25 cellular contexts compared by ENCODE assay signal in the genomic region with DNA sequence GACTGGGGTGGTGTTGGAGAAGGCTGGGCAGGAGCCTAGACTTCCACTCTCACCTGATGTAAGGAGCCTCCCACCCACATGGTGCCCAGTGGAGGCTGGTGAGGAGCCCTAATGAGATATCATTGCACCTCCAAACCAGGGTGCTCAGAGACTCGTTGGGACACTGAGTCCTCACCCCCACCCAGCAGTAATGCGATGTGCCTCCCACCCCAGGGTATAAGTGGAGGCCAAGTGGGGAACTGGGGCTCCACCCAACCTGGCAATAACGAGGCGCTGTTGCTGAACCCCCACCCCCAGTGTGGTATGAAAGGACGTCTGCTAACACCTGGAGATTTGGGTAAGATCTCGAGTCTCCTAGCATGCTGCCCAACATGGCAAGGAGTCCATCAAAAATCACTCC.
DNase-seq lines count a peak whose midpoint lies in the region; ATAC-seq, FAIRE-seq and TF ChIP-seq lines count a peak whose summit lies in the region.
"Had no signal": no experiment of that assay in that cellular context is flagged by ENCODE, and none has a peak within 500 bp of the region (broad histone marks: within the 10 kb centered on the region; RNA-seq: fewer than 3 reads in every experiment).

No MANE protein-coding gene starts in this region.

- H3K36me3 ChIP-seq in H1 (ENCODE audit: control insufficient read depth in 2 of 4, insufficient read depth in 4 of 4, low read length in 3 of 4) (no peaks in the 10 kb centered on the region), neuronal stem cell (replicated peaks in 1 of 2; ENCODE audit: control insufficient read depth in 2 of 2, insufficient read depth in 2 of 2, low read length in 2 of 2) (no peaks in the 10 kb centered on the region)
- no peaks in the 10 kb centered on the region for H3K36me3 ChIP-seq in CD8-positive, alpha-beta T cell (ENCODE audit: insufficient read depth, low read length)
- H3K36me3 ChIP-seq: BE2C; BLaER1 treated with 17β-estradiol and CSF1 and Interleukin-3, amounts not matched to agents 10 nM and 100 nM had no signal

- TF ChIP-seq CTCF in H1 (IDR thresholded peaks at IDR 0.05; ENCODE audit: control extremely low read depth in 1 of 3, insufficient read depth in 1 of 3, low read depth in 1 of 3, low read length in 3 of 3): no peak
- TF ChIP-seq CTCF in D721Med (IDR thresholded peaks at IDR 0.05; ENCODE audit: insufficient read depth, missing control alignments): no peak
- TF ChIP-seq CTCF in CD8-positive, alpha-beta T cell (IDR thresholded peaks at IDR 0.05): no peak

- no peak overlapping the region for H3K9ac ChIP-seq in H1 (replicated peaks in 1 of 4; ENCODE audit: extremely low read depth in 1 of 4, low read depth in 3 of 4, low read length in 3 of 4)
- no peak overlapping the region for H3K9ac ChIP-seq in neuronal stem cell (ENCODE audit: low read depth, low read length, poor library complexity)
- H3K9ac ChIP-seq: BLaER1 treated with 17β-estradiol and CSF1 and Interleukin-3, amounts not matched to agents 10 nM and 100 nM; GM23248 had no signal

- no peaks in the 10 kb centered on the region for H3K23me2 ChIP-seq in H1 (ENCODE audit: low read depth, low read length)

- H3K23ac ChIP-seq in H1 (ENCODE audit: insufficient read length) (no peak overlapping the region), neuronal stem cell (ENCODE audit: low read depth, low read length, poor library complexity) (no peak overlapping the region)

- H3K9me3 ChIP-seq in H1 (ENCODE audit: insufficient read depth in 2 of 2, low read depth in 1 of 2, low read length in 1 of 2) (no peaks in the 10 kb centered on the region), neuronal stem cell (replicated peaks in 1 of 2; ENCODE audit: control insufficient read depth in 2 of 2, insufficient read depth in 1 of 2, low read depth in 1 of 2, low read length in 2 of 2) (no peaks in the 10 kb centered on the region)
- no peaks in the 10 kb centered on the region for H3K9me3 ChIP-seq in CD8-positive, alpha-beta T cell (ENCODE audit: low read length)
- H3K9me3 ChIP-seq: A549; BE2C; BLaER1 treated with 17β-estradiol and CSF1 and Interleukin-3, amounts not matched to agents 10 nM and 100 nM had no signal

- peak overlapping the region; percentile 77; the same call in 1 of the 2 replicates for H2AK5ac ChIP-seq in H1 (ENCODE audit: low read depth, low read length)
- peak overlapping the region; percentile 47 for H2AK5ac ChIP-seq in neuronal stem cell (ENCODE audit: low read depth, low read length)

- H2BK15ac ChIP-seq in H1 (ENCODE audit: low read length) (no peak overlapping the region), neuronal stem cell (ENCODE audit: low read length) (no peak overlapping the region)

- H3K4me3 ChIP-seq in H1 (ENCODE audit: extremely low read depth in 1 of 4, insufficient read depth in 2 of 4, low read depth in 3 of 4, low read length in 4 of 4): no peak overlapping the region
- no peak overlapping the region for H3K4me3 ChIP-seq in neuronal stem cell (ENCODE audit: low read length in 2 of 2)
- no peak overlapping the region for H3K4me3 ChIP-seq in CD8-positive, alpha-beta T cell (ENCODE audit: low read depth, low read length)
- H3K4me3 ChIP-seq: A549; BLaER1 treated with 17β-estradiol and CSF1 and Interleukin-3, amounts not matched to agents 10 nM and 100 nM; GM12878; GM23248 had no signal

- DNase-seq in HTR-8/SVneo (ENCODE audit: insufficient read length, low spot score) (no peak), H1 (ENCODE audit: low read depth in 1 of 2, low spot score in 2 of 2) (no peak), neuronal stem cell (ENCODE audit: low spot score) (no peak), D721Med (ENCODE audit: insufficient read length, low spot score) (no peak)
- DNase-seq in T-helper 2 cell treated with Interferon-gamma antibody and Interleukin-4, amounts not matched to agents 5 μg/mL and 100 μg/mL, for 36 hours (ENCODE audit: low spot score): no peak
- no peak for DNase-seq in CD8-positive, alpha-beta T cell
- DNase-seq: 8988T; ACHN; AML-193; BE2C; Calu3; CD4-positive, alpha-beta T cell; COR-L47; DMS153; DND-41; GM23248; H9; HFFc6 had no signal

- no peaks in the 10 kb centered on the region for H3K27me3 ChIP-seq in H1 (replicated peaks in 1 of 4; ENCODE audit: control insufficient read depth in 3 of 4, extremely low read depth in 1 of 4, insufficient read depth in 3 of 4, low read length in 3 of 4)
- H3K27me3 ChIP-seq in neuronal stem cell (ENCODE audit: control insufficient read depth in 3 of 3, insufficient read depth in 3 of 3, low read depth in 1 of 3, low read length in 3 of 3): peaks cover 0 to 21% (median 0%) of the 10 kb centered on the region in 3 experiments
- H3K27me3 ChIP-seq in CD8-positive, alpha-beta T cell (ENCODE audit: insufficient read depth, low read length): no peaks in the 10 kb centered on the region
- H3K27me3 ChIP-seq: BE2C; BLaER1 treated with 17β-estradiol and CSF1 and Interleukin-3, amounts not matched to agents 10 nM and 100 nM had no signal

- H3K4me1 Mint-ChIP-seq in T-helper 2 cell treated with Interferon-gamma antibody and Interleukin-4, amounts not matched to agents 5 μg/mL and 100 μg/mL, for 36 hours (ENCODE audit: low read depth): no peaks in the 10 kb centered on the region
- no peaks in the 10 kb centered on the region for H3K4me1 Mint-ChIP-seq in CD8-positive, alpha-beta T cell (ENCODE audit: low read depth)
- H3K4me1 Mint-ChIP-seq: CD14-positive monocyte had no signal

- H3K27ac ChIP-seq in H1 (ENCODE audit: low read depth, low read length) (no peak overlapping the region), neuronal stem cell (replicated peaks; ENCODE audit: low read length) (no peak overlapping the region)
- H3K27ac ChIP-seq in CD8-positive, alpha-beta T cell (ENCODE audit: low read depth, low read length): no peak overlapping the region
- H3K27ac ChIP-seq: A549; BLaER1 treated with 17β-estradiol and CSF1 and Interleukin-3, amounts not matched to agents 10 nM and 100 nM; GM23248 had no signal

- CTCF ChIA-PET in H1 (lab: Charles Lee; ENCODE audit: partially characterized antibody): no interaction called here
- CTCF ChIA-PET in CD8-positive, alpha-beta T cell (lab: Charles Lee): no interaction called here

- H3K9me3 Mint-ChIP-seq in T-helper 2 cell treated with Interferon-gamma antibody and Interleukin-4, amounts not matched to agents 5 μg/mL and 100 μg/mL, for 36 hours: no peaks in the 10 kb centered on the region
- no peaks in the 10 kb centered on the region for H3K9me3 Mint-ChIP-seq in CD8-positive, alpha-beta T cell
- H3K9me3 Mint-ChIP-seq: CD4-positive, alpha-beta T cell; HFFc6 had no signal

- H3K4me1 ChIP-seq in H1 (replicated peaks in 1 of 4; ENCODE audit: control insufficient read depth in 3 of 4, insufficient read depth in 4 of 4, low read length in 3 of 4): peaks cover 0 to 6% (median 2%) of the 10 kb centered on the region in 4 experiments; a peak in 3 of 7 replicates
- no peaks in the 10 kb centered on the region for H3K4me1 ChIP-seq in neuronal stem cell (ENCODE audit: control insufficient read depth in 2 of 2, insufficient read depth in 1 of 2, low read depth in 1 of 2, low read length in 2 of 2)
- H3K4me1 ChIP-seq in CD8-positive, alpha-beta T cell (ENCODE audit: insufficient read depth, low read length): no peaks in the 10 kb centered on the region
- H3K4me1 ChIP-seq: A549; BE2C; BLaER1 treated with 17β-estradiol and CSF1 and Interleukin-3, amounts not matched to agents 10 nM and 100 nM had no signal

- FAIRE-seq in HTR-8/SVneo (lab: Jason Lieb, UNC) (peak; percentile 13), H1 (lab: Jason Lieb, UNC) (no peak), D721Med (lab: Jason Lieb, UNC) (no peak)
- FAIRE-seq: A549, G401.6, GM12878, GM19239 had no signal

- H4K5ac ChIP-seq in H1 (ENCODE audit: insufficient read length, low read depth, low read length): no peak overlapping the region

- H2BK5ac ChIP-seq in H1 (ENCODE audit: low read depth, low read length): peak overlapping the region; percentile 15; the same call in 1 of the 2 replicates
- H2BK5ac ChIP-seq in neuronal stem cell (ENCODE audit: low read length): no peak overlapping the region

- H3K14ac ChIP-seq in H1 (ENCODE audit: insufficient read length) (no peak overlapping the region), neuronal stem cell (ENCODE audit: low read length) (no peak overlapping the region)

- H2BK12ac ChIP-seq in H1 (ENCODE audit: low read depth, low read length) (peak overlapping the region; percentile 72; the same call in 1 of the 2 replicates), neuronal stem cell (ENCODE audit: low read length) (no peak overlapping the region)

- H2AFZ ChIP-seq in H1 (ENCODE audit: low read length) (no peak overlapping the region), neuronal stem cell (ENCODE audit: low read length) (no peak overlapping the region)
- H2AFZ ChIP-seq: GM23248 had no signal

- no peak overlapping the region for H3K27ac Mint-ChIP-seq in T-helper 2 cell treated with Interferon-gamma antibody and Interleukin-4, amounts not matched to agents 5 μg/mL and 100 μg/mL, for 36 hours
- no peak overlapping the region for H3K27ac Mint-ChIP-seq in CD8-positive, alpha-beta T cell
- H3K27ac Mint-ChIP-seq: CD14-positive monocyte; CD4-positive, alpha-beta T cell; HFFc6 had no signal

- no peak overlapping the region for H3K4me2 ChIP-seq in H1 (ENCODE audit: insufficient read depth in 1 of 2, low read depth in 2 of 2, low read length in 2 of 2)
- no peak overlapping the region for H3K4me2 ChIP-seq in neuronal stem cell (ENCODE audit: insufficient read depth, low read length, poor library complexity, severe bottlenecking)
- H3K4me2 ChIP-seq: A549; BLaER1 treated with 17β-estradiol and CSF1 and Interleukin-3, amounts not matched to agents 10 nM and 100 nM had no signal

- ATAC-seq in CD8-positive, alpha-beta T cell: no peak
- ATAC-seq: A549, GM12878, HCT116 had no signal

- H3K27me3 Mint-ChIP-seq in T-helper 2 cell treated with Interferon-gamma antibody and Interleukin-4, amounts not matched to agents 5 μg/mL and 100 μg/mL, for 36 hours (ENCODE audit: low read depth): no peaks in the 10 kb centered on the region
- H3K27me3 Mint-ChIP-seq in CD8-positive, alpha-beta T cell (ENCODE audit: low read depth): peaks cover 6% of the 10 kb centered on the region

- H3K4ac ChIP-seq in H1 (replicated peaks; ENCODE audit: insufficient read length, low read depth, low read length) (peak overlapping the region; percentile 44), neuronal stem cell (ENCODE audit: low read length) (no peak overlapping the region)

- no peaks in the 10 kb centered on the region for H3K79me2 ChIP-seq in H1 (ENCODE audit: control insufficient read depth in 1 of 2, insufficient read depth in 2 of 2, low read length in 2 of 2)

- WGBS in H1 (ENCODE audit: extremely low coverage in 1 of 2, insufficient coverage in 1 of 2, insufficient read length in 1 of 2, insufficient replicate concordance in 2 of 2, low coverage in 1 of 2, low lambda C conversion rate in 2 of 2, missing lambda C conversion rate in 1 of 2), 2 experiments: 79% methylated on average over 6 of the region's 6 CpGs; no CpG with 5 or more reads in 1 of the 2 experiments
- whole genome bisulfite sequencing in neuronal stem cell (ENCODE audit: extremely low coverage in 2 of 2, insufficient read length in 2 of 2, insufficient replicate concordance in 1 of 2), 2 donors: no CpG with 5 or more reads among the region's 6 CpGs

- H3K18ac ChIP-seq in H1 (ENCODE audit: extremely low read depth, low read length) (peak overlapping the region; percentile 25; the same call in 1 of the 2 replicates), neuronal stem cell (ENCODE audit: low read length) (no peak overlapping the region)

- no peak overlapping the region for H3K4me3 Mint-ChIP-seq in T-helper 2 cell treated with Interferon-gamma antibody and Interleukin-4, amounts not matched to agents 5 μg/mL and 100 μg/mL, for 36 hours
- no peak overlapping the region for H3K4me3 Mint-ChIP-seq in CD8-positive, alpha-beta T cell
- H3K4me3 Mint-ChIP-seq: CD14-positive monocyte; CD4-positive, alpha-beta T cell; H9; HFFc6 had no signal

- no peak overlapping the region; the same call in 1 of the 2 replicates for H4K8ac ChIP-seq in H1 (ENCODE audit: extremely low read depth, insufficient read depth, low read length)
- no peak overlapping the region for H4K8ac ChIP-seq in neuronal stem cell (ENCODE audit: low read depth, low read length)

- H3K79me1 ChIP-seq in H1 (ENCODE audit: low read depth, low read length) (no peaks in the 10 kb centered on the region), neuronal stem cell (ENCODE audit: low read depth, low read length) (no peaks in the 10 kb centered on the region)

- peak overlapping the region; percentile 63; the same call in 1 of the 2 replicates for H2BK20ac ChIP-seq in H1 (ENCODE audit: low read length)

- TF ChIP-seq EP300 in H1 (IDR thresholded peaks at IDR 0.05; ENCODE audit: borderline replicate concordance in 1 of 2, low read depth in 2 of 2, low read length in 2 of 2): no peak

- H3K36me3 Mint-ChIP-seq in T-helper 2 cell treated with Interferon-gamma antibody and Interleukin-4, amounts not matched to agents 5 μg/mL and 100 μg/mL, for 36 hours (ENCODE audit: low read depth): no peaks in the 10 kb centered on the region
- H3K36me3 Mint-ChIP-seq in CD8-positive, alpha-beta T cell: no peaks in the 10 kb centered on the region
- H3K36me3 Mint-ChIP-seq: CD14-positive monocyte had no signal

- intact Hi-C loops in CD8-positive, alpha-beta T cell (cut with DNase I, micrococcal nuclease): no loop called here

- POLR2A ChIA-PET in H1 (lab: Charles Lee; ENCODE audit: partially characterized antibody): interaction anchor here (0.8 kb wide), 1 partner anchor 9 kb away, joined by 5 read pairs; no protein-coding TSS in a partner anchor
- POLR2A ChIA-PET in CD8-positive, alpha-beta T cell (lab: Charles Lee): no interaction called here

- TF ChIP-seq POLR2A in H1 (IDR thresholded peaks at IDR 0.05; ENCODE audit: control extremely low read depth in 1 of 2, low read depth in 2 of 2, low read length in 2 of 2): no peak

- no peak for TF ChIP-seq RAD21 in H1 (IDR thresholded peaks at IDR 0.05 in 1 of 2, conservative IDR thresholded peaks at IDR 0.05 in 1 of 2; ENCODE audit: low read depth in 2 of 2, low read length in 2 of 2)

- H2BK120ac ChIP-seq in H1 (replicated peaks; ENCODE audit: low read depth, low read length): peak overlapping the region; percentile 60
- no peak overlapping the region for H2BK120ac ChIP-seq in neuronal stem cell (ENCODE audit: low read depth, low read length)

- no peaks in the 10 kb centered on the region for H4K20me1 ChIP-seq in H1 (replicated peaks in 1 of 2; ENCODE audit: control insufficient read depth in 1 of 2, insufficient read depth in 2 of 2, low read length in 2 of 2)
- H4K20me1 ChIP-seq: BLaER1 treated with 17β-estradiol and CSF1 and Interleukin-3, amounts not matched to agents 10 nM and 100 nM had no signal

- H4K91ac ChIP-seq in H1 (replicated peaks; ENCODE audit: insufficient read length, low read length): peak overlapping the region; percentile 29
- H4K91ac ChIP-seq in neuronal stem cell (ENCODE audit: low read depth, low read length, poor library complexity): no peak overlapping the region

- H3K56ac ChIP-seq in H1 (replicated peaks; ENCODE audit: insufficient read length, low read depth, low read length): no peak overlapping the region
